In genomic region chr3:138862531-138862923, GRCh38 we compare ENCODE assay signal across 9 cellular contexts. TPM values are rescaled to one million over a fixed set of nuclear protein-coding genes. Genes with fewer than 3 reads are reported as not detected.
DNase-seq lines count a peak whose midpoint lies in the region; ATAC-seq and TF ChIP-seq lines count a peak whose summit lies in the region.
"Had no signal": no experiment of that assay in that cellular context is flagged by ENCODE, and none has a peak within 500 bp of the region (broad histone marks: within the 10 kb centered on the region; RNA-seq: fewer than 3 reads in every experiment).

No MANE protein-coding gene starts in this region.

- no peaks in the 10 kb centered on the region for H3K36me3 Mint-ChIP-seq in HFFc6 (ENCODE audit: low read depth)

- peak overlapping the region; percentile 56 for H3K4me3 Mint-ChIP-seq in HFFc6

- H3K9me3 ChIP-seq in gastrocnemius medialis (no peaks in the 10 kb centered on the region), prostate gland (no peaks in the 10 kb centered on the region)

- no peak for TF ChIP-seq CTCF in HFFc6 (IDR thresholded peaks at IDR 0.05)
- TF ChIP-seq CTCF in gastrocnemius medialis (IDR thresholded peaks at IDR 0.05 in 4 of 5, conservative IDR thresholded peaks at IDR 0.05 in 1 of 5), result no peak
- TF ChIP-seq CTCF in prostate gland (IDR thresholded peaks at IDR 0.05), result no peak
- no peak for TF ChIP-seq CTCF in coronary artery (IDR thresholded peaks at IDR 0.05)

- H3K27ac ChIP-seq in gastrocnemius medialis, result peak overlapping the region; percentile 35 to 79 (median 66)
- H3K27ac ChIP-seq in prostate gland, result no peak overlapping the region
- H3K27ac ChIP-seq in coronary artery, result peak overlapping the region in 1 of 2 donors; percentile 56
- H3K27ac ChIP-seq: WERI-Rb-1 had no signal

- intact Hi-C loops in left ventricle myocardium superior (cut with micrococcal nuclease) (no loop called here), gastrocnemius medialis (cut with DNase I; ENCODE audit: low total_unique reads) (loop anchor here (2.0 kb wide), 1 partner anchor 28 kb away; the partner anchor contains the start of gene PIK3CB), prostate gland (cut with DNase I) (no loop called here)

- ATAC-seq in left ventricle myocardium superior (peak; percentile 73), gastrocnemius medialis (no peak)

- peaks cover 28% of the 10 kb centered on the region for H3K4me1 Mint-ChIP-seq in HFFc6 (ENCODE audit: low read depth)

- peak overlapping the region; percentile 75 for H3K27ac Mint-ChIP-seq in HFFc6

- no peaks in the 10 kb centered on the region for H3K9me3 Mint-ChIP-seq in HFFc6

- H3K27me3 ChIP-seq in gastrocnemius medialis, result no peaks in the 10 kb centered on the region
- H3K27me3 ChIP-seq in prostate gland (replicated peaks; ENCODE audit: insufficient read depth), result no peaks in the 10 kb centered on the region

- WGBS in prostate gland, result 46% methylated on average over 4 of the region's 4 CpGs

- in situ Hi-C loops in gastrocnemius medialis (cut with MboI; ENCODE audit: low sequenced_read_pairs in 4 of 4), result no loop called here

- H3K27me3 Mint-ChIP-seq in HFFc6 (ENCODE audit: insufficient read depth), result peaks cover 4% of the 10 kb centered on the region; the same call in 1 of the 2 replicates

- no peak overlapping the region for H3K4me3 ChIP-seq in gastrocnemius medialis
- H3K4me3 ChIP-seq in prostate gland, result no peak overlapping the region
- H3K4me3 ChIP-seq in coronary artery, result no peak overlapping the region

- DNase-seq in HFFc6 (no peak), SKM-1 treated with dmso at 0.1 percent for 144 hours (lab: John Stamatoyannopoulos, UW; ENCODE audit: unreplicated experiment) (peak; percentile 75), left ventricle myocardium superior (no peak), gastrocnemius medialis (no peak), prostate gland (ENCODE audit: low spot score) (no peak), NCI-H524 treated with DMSO at 0.1 percent for 48 hours (lab: John Stamatoyannopoulos, UW) (no peak), coronary artery (ENCODE audit: low spot score) (no peak), NCI-H1092 (lab: John Stamatoyannopoulos, UW) (no peak)
- DNase-seq: WERI-Rb-1 had no signal

- H3K36me3 ChIP-seq in gastrocnemius medialis (no peaks in the 10 kb centered on the region), prostate gland (no peaks in the 10 kb centered on the region)
- H3K36me3 ChIP-seq: WERI-Rb-1 had no signal

- TF ChIP-seq POLR2A in gastrocnemius medialis (IDR thresholded peaks at IDR 0.05), result no peak
- no peak for TF ChIP-seq POLR2A in prostate gland (IDR thresholded peaks at IDR 0.05)

- H3K4me1 ChIP-seq in gastrocnemius medialis, result peaks cover 9 to 13% of the 10 kb centered on the region in 2 donors
- no peaks in the 10 kb centered on the region for H3K4me1 ChIP-seq in prostate gland (replicated peaks)

RNA-seq across cellular contexts. Expression of gene PIK3CB, which starts 27.8 kb away (rescaled TPM):
- 10 to 100 TPM; 12.6 to 18.3 (median 15.8) TPM for total RNA-seq in HFFc6 (2021; fragmentation: NEBNext Ultra II Directional; extraction: Animal tissue kit (Norgen Biotek cat#: 25700))
- total RNA-seq in left ventricle myocardium superior, result 33.3 TPM
- total RNA-seq in gastrocnemius medialis, result 10 to 100 TPM; 24.9 to 94.7 (median 36.8) TPM
- total RNA-seq in prostate gland, result 10 to 100 TPM; 27.5 to 28.9 TPM

Comparison
In these comparisons a context has a peak if more than half of its experiments do, and no peak if none do; other contexts are left out.
1. H3K27ac ChIP-seq: peak in gastrocnemius medialis (4 of 4); none in prostate gland (0 of 2).